Comparison of ENCODE assay signal across 29 cellular contexts in the genomic region with DNA sequence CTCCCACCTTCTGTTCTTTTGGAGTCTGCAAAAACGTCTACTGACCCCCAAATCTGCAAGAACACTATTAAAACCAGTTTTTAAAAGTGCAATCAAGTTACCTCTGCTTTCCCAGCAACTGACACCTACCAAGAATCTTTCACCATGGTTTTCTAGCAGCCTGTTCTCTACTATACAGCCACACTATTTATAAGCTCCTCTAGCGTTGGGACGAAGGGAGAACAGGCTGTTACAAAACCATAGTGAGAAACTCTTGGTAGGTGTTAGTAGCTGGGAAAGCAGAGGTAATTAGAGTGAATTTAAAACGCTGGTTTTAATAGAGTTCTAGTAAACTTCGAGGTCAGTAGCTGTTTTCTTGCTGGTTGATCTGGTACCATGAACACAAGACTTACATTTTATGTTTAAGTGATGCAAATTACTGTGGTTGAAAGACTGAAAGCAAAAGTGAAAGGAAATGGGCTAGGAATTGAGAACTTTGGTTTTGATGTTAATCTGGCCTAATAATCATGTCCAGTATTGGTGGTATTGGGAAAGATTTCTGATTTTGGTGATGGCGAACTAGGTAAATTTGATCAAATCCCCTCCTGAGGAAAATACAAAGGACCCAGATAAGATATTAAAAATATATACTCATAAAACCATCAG. TPM values are rescaled to one million over a fixed set of nuclear protein-coding genes. Genes with fewer than 3 reads are reported as not detected.
"Had no signal": no experiment of that assay in that cellular context is flagged by ENCODE, and none has a peak within 500 bp of the region (broad histone marks: within the 10 kb centered on the region; RNA-seq: fewer than 3 reads in every experiment).

No MANE protein-coding gene starts in this region.

- H3K27me3 Mint-ChIP-seq: effector memory CD8-positive, alpha-beta T cell had no signal

- H3K4me3 Mint-ChIP-seq: activated T-helper 17 cell treated with anti-CD3 and anti-CD28 coated beads, Interleukin-2, amount 50 U/mL, for 72 hours; neural crest cell; WTC11 had no signal

- H3K27ac Mint-ChIP-seq: activated naive CD4-positive, alpha-beta T cell treated with anti-CD3 and anti-CD28 coated beads, Interleukin-2, amount 50 U/mL, for 72 hours; activated T-helper 17 cell treated with anti-CD3 and anti-CD28 coated beads, Interleukin-2, amount 50 U/mL, for 72 hours; effector memory CD8-positive, alpha-beta T cell; naive thymus-derived CD4-positive, alpha-beta T cell; WTC11 had no signal

- H3K4me3 ChIP-seq: ascending aorta, lower lobe of right lung, testis had no signal

- H3K4me1 ChIP-seq: ascending aorta, lower lobe of right lung had no signal

- H3K27ac ChIP-seq: ascending aorta, brain microvascular endothelial cell, lower lobe of right lung, testis had no signal

- H3K36me3 ChIP-seq: ascending aorta, brain microvascular endothelial cell, lower lobe of right lung had no signal

- FAIRE-seq: colon, endothelial cell of umbilical vein, frontal cortex had no signal

- H3K27me3 ChIP-seq: ascending aorta, brain microvascular endothelial cell, testis had no signal

- DNase-seq: activated T-cell treated with anti-CD3 and anti-CD28 coated beads, Interleukin-2, amount 50 U/mL, for 1 hour; brain microvascular endothelial cell; central memory CD4-positive, alpha-beta T cell; effector memory CD8-positive, alpha-beta T cell; hypothalamus; lower lobe of right lung; naive thymus-derived CD4-positive, alpha-beta T cell; occipital lobe; posterior cingulate gyrus; stimulated activated CD4-positive, alpha-beta T cell treated with anti-CD3 and anti-CD28 coated beads, Interleukin-2, amount 100 ng/mL, for 48 hours; stimulated activated CD8-positive, alpha-beta memory T cell treated with anti-CD3 and anti-CD28 coated beads, Interleukin-4, amount 100 ng/mL, for 48 hours; stimulated activated naive CD4-positive, alpha-beta T cell; T1000; testis; trophoblast cell had no signal

- H3K4me1 Mint-ChIP-seq: neural crest cell had no signal

- H3K9me3 Mint-ChIP-seq: activated naive CD4-positive, alpha-beta T cell treated with anti-CD3 and anti-CD28 coated beads, Interleukin-2, amount 50 U/mL, for 72 hours; activated T-helper 17 cell treated with anti-CD3 and anti-CD28 coated beads, Interleukin-2, amount 50 U/mL, for 72 hours; naive thymus-derived CD4-positive, alpha-beta T cell; neural crest cell; WTC11 had no signal

- H3K9me3 ChIP-seq: ascending aorta, lower lobe of right lung, testis had no signal

- H3K36me3 Mint-ChIP-seq: activated naive CD4-positive, alpha-beta T cell treated with anti-CD3 and anti-CD28 coated beads, Interleukin-2, amount 50 U/mL, for 72 hours; naive thymus-derived CD4-positive, alpha-beta T cell; WTC11 had no signal

- ATAC-seq: activated naive CD4-positive, alpha-beta T cell treated with anti-CD3 and anti-CD28 coated beads, Interleukin-2, amount 50 U/mL, for 72 hours; activated T-helper 17 cell treated with anti-CD3 and anti-CD28 coated beads, Interleukin-2, amount 50 U/mL, for 72 hours; effector memory CD8-positive, alpha-beta T cell; esophagus mucosa; lower lobe of right lung; naive thymus-derived CD4-positive, alpha-beta T cell; WTC11 had no signal

RNA-seq across cellular contexts. Expression of gene MROH2B, which starts 5.3 kb away (rescaled TPM):
- total RNA-seq: activated naive CD4-positive, alpha-beta T cell treated with anti-CD3 and anti-CD28 coated beads, Interleukin-2, amount 50 U/mL, for 72 hours; activated T-helper 17 cell treated with anti-CD3 and anti-CD28 coated beads, Interleukin-2, amount 50 U/mL, for 72 hours; ascending aorta; dermis microvascular lymphatic vessel endothelial cell; endothelial cell of umbilical vein; esophagus mucosa; frontal cortex; lower lobe of right lung; mesenteric fat pad; mucosa of gallbladder; naive thymus-derived CD4-positive, alpha-beta T cell; neural crest cell; occipital lobe; T-helper 1 cell treated with Interleukin-12 subunit alpha and Interleukin-12 subunit beta and Interleukin-4 antibody, amounts not matched to agents 30 ng/mL and 1 ng/mL, for 36 hours; WTC11 had no signal
- polyA plus RNA-seq: adipose tissue; endothelial cell of umbilical vein; naive thymus-derived CD4-positive, alpha-beta T cell had no signal
